23 cellular contexts compared by ENCODE assay signal in genomic region chr9:72129271-72130156, GRCh38. TPM values are rescaled to one million over a fixed set of nuclear protein-coding genes. Genes with fewer than 3 reads are reported as not detected.
DNase-seq lines count a peak whose midpoint lies in the region; ATAC-seq and TF ChIP-seq lines count a peak whose summit lies in the region.
"Had no signal": no experiment of that assay in that cellular context is flagged by ENCODE, and none has a peak within 500 bp of the region (broad histone marks: within the 10 kb centered on the region; RNA-seq: fewer than 3 reads in every experiment).

No MANE protein-coding gene starts in this region.

- H3K36me3 ChIP-seq in mammary epithelial cell (ENCODE audit: insufficient read depth, low read length) (no peaks in the 10 kb centered on the region), breast epithelium (no peaks in the 10 kb centered on the region), transverse colon (no peaks in the 10 kb centered on the region)
- H3K36me3 ChIP-seq: brain microvascular endothelial cell, HAP-1, sigmoid colon, upper lobe of right lung had no signal

- CTCF ChIA-PET in mammary epithelial cell (lab: Charles Lee; ENCODE audit: low non-redundant PET) = no interaction called here

- no peaks in the 10 kb centered on the region for H3K36me3 Mint-ChIP-seq in natural killer cell treated with Interleukin-12 subunit alpha and Interleukin-12 subunit beta and Interleukin-15 and Interleukin-18, amount 100 ng/mL, for 72 hours

- TF ChIP-seq POLR2A in breast epithelium (IDR thresholded peaks at IDR 0.05) (no peak), transverse colon (IDR thresholded peaks at IDR 0.05) (no peak)

- H4K20me1 ChIP-seq in mammary epithelial cell (ENCODE audit: insufficient read depth, low read length) = no peaks in the 10 kb centered on the region

- TF ChIP-seq EP300 in transverse colon (IDR thresholded peaks at IDR 0.05; ENCODE audit: low read depth) = no peak

- H2AFZ ChIP-seq in mammary epithelial cell (ENCODE audit: low read depth, low read length) = no peak overlapping the region

- H3K4me2 ChIP-seq in mammary epithelial cell (ENCODE audit: insufficient read depth, low read depth, low read length) = no peak overlapping the region

- no peaks in the 10 kb centered on the region for H3K9me3 Mint-ChIP-seq in natural killer cell treated with Interleukin-12 subunit alpha and Interleukin-12 subunit beta and Interleukin-15 and Interleukin-18, amount 100 ng/mL, for 72 hours
- H3K9me3 Mint-ChIP-seq: activated T-helper 1 cell treated with anti-CD3 and anti-CD28 coated beads, Interleukin-12 subunit alpha, Interleukin-12 subunit beta, Interleukin-2, Interleukin-4 antibody, amounts not matched to agents 30 ng/mL and 10 ng/mL and 1 ng/mL, durations not matched to agents 14 hours and 24 hours and 36 hours had no signal

- no peaks in the 10 kb centered on the region for H3K9me3 ChIP-seq in mammary epithelial cell (replicated peaks; ENCODE audit: insufficient read depth, low read length)
- no peaks in the 10 kb centered on the region for H3K9me3 ChIP-seq in breast epithelium
- H3K9me3 ChIP-seq in transverse colon = no peaks in the 10 kb centered on the region
- H3K9me3 ChIP-seq: HAP-1, sigmoid colon, upper lobe of right lung had no signal

- H3K27me3 ChIP-seq in mammary epithelial cell (ENCODE audit: insufficient read depth, low read length) (no peaks in the 10 kb centered on the region), breast epithelium (no peaks in the 10 kb centered on the region), transverse colon (no peaks in the 10 kb centered on the region)
- H3K27me3 ChIP-seq: brain microvascular endothelial cell, sigmoid colon, upper lobe of right lung had no signal

- BruUV-seq in mammary epithelial cell (replicated peaks; lab: Mats Ljungman, UMichigan) = no TSS peak

- no peak overlapping the region for H3K4me3 ChIP-seq in mammary epithelial cell (replicated peaks in 1 of 3; ENCODE audit: insufficient read depth in 1 of 3, low read depth in 2 of 3, low read length in 3 of 3)
- no peak overlapping the region for H3K4me3 ChIP-seq in breast epithelium
- no peak overlapping the region for H3K4me3 ChIP-seq in transverse colon
- H3K4me3 ChIP-seq: HAP-1, sigmoid colon, upper lobe of right lung had no signal

- no peaks in the 10 kb centered on the region for H3K4me1 Mint-ChIP-seq in natural killer cell treated with Interleukin-12 subunit alpha and Interleukin-12 subunit beta and Interleukin-15 and Interleukin-18, amount 100 ng/mL, for 72 hours (ENCODE audit: low read depth in 2 of 2)

- TF ChIP-seq CTCF in mammary epithelial cell (conservative IDR thresholded peaks at IDR 0.05 in 1 of 2, IDR thresholded peaks at IDR 0.05 in 1 of 2; ENCODE audit: extremely low read depth in 1 of 2, insufficient read depth in 1 of 2, low read depth in 1 of 2, low read length in 2 of 2) (no peak), breast epithelium (IDR thresholded peaks at IDR 0.05) (no peak), VCaP (conservative IDR thresholded peaks at IDR 0.05) (no peak), transverse colon (IDR thresholded peaks at IDR 0.05) (no peak)

- in situ Hi-C loops in mammary epithelial cell (cut with MboI; ENCODE audit: low sequenced_read_pairs in 2 of 2) (no loop called here), transverse colon (cut with MboI; ENCODE audit: low pct_ligation_motif_present in 1 of 4, low pct_unique_long_range_greater_than_20kb in 1 of 4, low sequenced_read_pairs in 3 of 4) (no loop called here)

- dilution Hi-C loops in mammary epithelial cell (cut with HindIII; ENCODE audit: low sequenced_read_pairs) = no loop called here

- peaks cover 8% of the 10 kb centered on the region in 2 donors for H3K27me3 Mint-ChIP-seq in natural killer cell treated with Interleukin-12 subunit alpha and Interleukin-12 subunit beta and Interleukin-15 and Interleukin-18, amount 100 ng/mL, for 72 hours

- H3K27ac ChIP-seq in mammary epithelial cell (ENCODE audit: insufficient read depth, low read depth, low read length) (no peak overlapping the region), breast epithelium (no peak overlapping the region), VCaP (peak overlapping the region; percentile 69; the same call in 1 of the 2 replicates), transverse colon (peak overlapping the region; percentile 40 to 73 (median 56))
- H3K27ac ChIP-seq: brain microvascular endothelial cell, sigmoid colon, upper lobe of right lung had no signal

- no peaks in the 10 kb centered on the region for H3K79me2 ChIP-seq in mammary epithelial cell (ENCODE audit: insufficient read depth, low read length)

- H3K9ac ChIP-seq in mammary epithelial cell (ENCODE audit: insufficient read depth, low read length) = no peak overlapping the region

- no peak for ATAC-seq in natural killer cell treated with Interleukin-12 subunit alpha and Interleukin-12 subunit beta and Interleukin-15 and Interleukin-18, amount 100 ng/mL, for 72 hours
- ATAC-seq: Panc1; SK-N-SH treated with all-trans-retinoic acid at 6 μM for 48 hours; stimulated activated naive CD8-positive, alpha-beta T cell treated with anti-CD3 and anti-CD28 coated beads, Interleukin-15, Interleukin-2, amounts not matched to agents 100 U/mL and 50 U/mL, for 24 hours; upper lobe of right lung had no signal

- intact Hi-C loops in mammary epithelial cell (cut with micrococcal nuclease) (no loop called here), breast epithelium (cut with DNase I; ENCODE audit: low total_unique reads) (no loop called here), transverse colon (cut with DNase I; ENCODE audit: low total_unique reads) (no loop called here)

- peak; percentile 19 for DNase-seq in mammary epithelial cell
- no peak for DNase-seq in breast epithelium (ENCODE audit: low spot score in 2 of 2)
- peak; percentile 14 for DNase-seq in left kidney (ENCODE audit: low read depth, low spot score)
- DNase-seq in transverse colon = peak; percentile 49
- no peak for DNase-seq in NOMO-1 (lab: John Stamatoyannopoulos, UW; ENCODE audit: unreplicated experiment in 2 of 2)
- no peak for DNase-seq in COR-L47 (lab: John Stamatoyannopoulos, UW)
- DNase-seq in natural killer cell treated with Interleukin-12 subunit alpha and Interleukin-12 subunit beta and Interleukin-15 and Interleukin-18, amount 100 ng/mL, for 72 hours (ENCODE audit: low spot score) = no peak
- DNase-seq: brain microvascular endothelial cell; NCI-H748 treated with DMSO at 0.1 percent for 48 hours; sigmoid colon; stimulated activated CD4-positive, alpha-beta T cell treated with anti-CD3 and anti-CD28 coated beads, Interleukin-1b, Interleukin-23, amount 100 ng/mL, for 48 hours; stimulated activated naive CD8-positive, alpha-beta T cell treated with anti-CD3 and anti-CD28 coated beads, Interleukin-15, Interleukin-2, amounts not matched to agents 100 U/mL and 50 U/mL, for 24 hours; T1000; upper lobe of right lung had no signal

- H3K4me1 ChIP-seq in mammary epithelial cell (ENCODE audit: insufficient read depth, low read length) (peaks cover 4% of the 10 kb centered on the region), breast epithelium (no peaks in the 10 kb centered on the region), transverse colon (peaks cover 4 to 29% (median 10%) of the 10 kb centered on the region in 4 donors)
- H3K4me1 ChIP-seq: HAP-1, sigmoid colon, upper lobe of right lung had no signal

- 46% methylated on average over 9 of the region's 9 CpGs for WGBS in mammary epithelial cell (ENCODE audit: low coverage, missing lambda C conversion rate)
- WGBS in transverse colon (ENCODE audit: low coverage in 1 of 2), 2 donors = 55 to 67% methylated on average over 1 to 9 of the region's 9 CpGs

- H3K4me3 Mint-ChIP-seq in natural killer cell treated with Interleukin-12 subunit alpha and Interleukin-12 subunit beta and Interleukin-15 and Interleukin-18, amount 100 ng/mL, for 72 hours = no peak overlapping the region
- H3K4me3 Mint-ChIP-seq: activated T-helper 1 cell treated with anti-CD3 and anti-CD28 coated beads, Interleukin-12 subunit alpha, Interleukin-12 subunit beta, Interleukin-2, Interleukin-4 antibody, amounts not matched to agents 30 ng/mL and 10 ng/mL and 1 ng/mL, durations not matched to agents 14 hours and 24 hours and 36 hours had no signal

- no peak overlapping the region for H3K27ac Mint-ChIP-seq in natural killer cell treated with Interleukin-12 subunit alpha and Interleukin-12 subunit beta and Interleukin-15 and Interleukin-18, amount 100 ng/mL, for 72 hours
- H3K27ac Mint-ChIP-seq: activated T-helper 1 cell treated with anti-CD3 and anti-CD28 coated beads, Interleukin-12 subunit alpha, Interleukin-12 subunit beta, Interleukin-2, Interleukin-4 antibody, amounts not matched to agents 30 ng/mL and 10 ng/mL and 1 ng/mL, durations not matched to agents 14 hours and 24 hours and 36 hours had no signal

RNA-seq across cellular contexts. Expression of gene GDA, which starts 19.7 kb away (rescaled TPM):
- total RNA-seq in mammary epithelial cell = not detected
- 0.01 TPM for polyA plus RNA-seq in mammary epithelial cell
- not detected for polyA minus RNA-seq in mammary epithelial cell
- 1 to 10 TPM in 2 of 3 donors, not detected in 1; 1.3 to 3.0 TPM for total RNA-seq in breast epithelium
- total RNA-seq in transverse colon = 10 to 100 TPM in 3 of 4 donors, 1 to 10 TPM in 1; 1.2 to 89.9 (median 55.9) TPM
- not detected for total RNA-seq in natural killer cell treated with Interleukin-12 subunit alpha and Interleukin-12 subunit beta and Interleukin-15 and Interleukin-18, amount 100 ng/mL, for 72 hours
- total RNA-seq: A172; activated T-helper 1 cell treated with anti-CD3 and anti-CD28 coated beads, Interleukin-12 subunit alpha, Interleukin-12 subunit beta, Interleukin-2, Interleukin-4 antibody, amounts not matched to agents 30 ng/mL and 10 ng/mL and 1 ng/mL, durations not matched to agents 14 hours and 24 hours and 36 hours; MCF 10A; mononuclear cell had no signal
- polyA plus RNA-seq: BJ had no signal

Comparison
In these comparisons a context has a peak if more than half of its experiments do, and no peak if none do; other contexts are left out.
1. DNase-seq: peak in mammary epithelial cell (single experiment), left kidney (single experiment) and transverse colon (single experiment); none in breast epithelium (0 of 2), NOMO-1 (0 of 2), COR-L47 (single experiment) and natural killer cell treated with Interleukin-12 subunit alpha and Interleukin-12 subunit beta and Interleukin-15 and Interleukin-18, amount 100 ng/mL, for 72 hours (single experiment).
2. H3K27ac ChIP-seq: peak in VCaP (single experiment) and transverse colon (4 of 4); none in mammary epithelial cell (single experiment) and breast epithelium (0 of 2).